In genomic region chr22:36325163-36326031, GRCh38 we compare ENCODE assay signal across 8 cellular contexts.
DNase-seq lines count a peak whose midpoint lies in the region; ATAC-seq and TF ChIP-seq lines count a peak whose summit lies in the region.

No MANE protein-coding gene starts in this region.

- POLR2A ChIA-PET in AG04450 (lab: Yijun Ruan, JAX): interaction anchor here (0.6 to 0.9 kb wide), 4 partner anchors 21 to 45 kb away, joined by 3 to 9 read pairs (median 5); no protein-coding TSS in a partner anchor

- CTCF ChIA-PET in AG04450 (lab: Charles Lee): interaction anchor here (1.3 to 4.7 kb wide), 3 partner anchors 24 to 161 kb away, joined by 3 to 25 read pairs (median 7); no protein-coding TSS in a partner anchor

- peaks cover 7 to 73% (median 30%) of the 10 kb centered on the region in 4 donors for H3K4me1 ChIP-seq in Peyer's patch
- peaks cover 28 to 32% of the 10 kb centered on the region in 2 experiments for H3K4me1 ChIP-seq in neutrophil (ENCODE audit: control insufficient read depth in 1 of 2, insufficient read depth in 1 of 2, low read depth in 1 of 2, low read length in 1 of 2)

- H3K9me3 ChIP-seq in AG04450 (ENCODE audit: control insufficient read depth, insufficient read depth, low read length): no peaks in the 10 kb centered on the region; the same call in 1 of the 2 replicates
- H3K9me3 ChIP-seq in Peyer's patch: no peaks in the 10 kb centered on the region
- peaks cover 4% of the 10 kb centered on the region for H3K9me3 ChIP-seq in neutrophil

- DNase-seq in AG04450 (ENCODE audit: low read depth, low spot score) (no peak), Peyer's patch (peak in 2 of 3 donors; percentile 73 to 76), epithelial cell of prostate (ENCODE audit: low read depth, low spot score) (peak; percentile 73), SW480 (ENCODE audit: low spot score) (no peak)

- H3K27me3 ChIP-seq in AG04450 (ENCODE audit: control insufficient read depth, insufficient read depth, low read length): no peaks in the 10 kb centered on the region
- no peaks in the 10 kb centered on the region for H3K27me3 ChIP-seq in Peyer's patch
- no peaks in the 10 kb centered on the region for H3K27me3 ChIP-seq in neutrophil

- no peak overlapping the region for H3K4me3 ChIP-seq in AG04450 (ENCODE audit: low read depth, low read length)
- no peak overlapping the region for H3K4me3 ChIP-seq in Peyer's patch
- H3K4me3 ChIP-seq in neutrophil (ENCODE audit: low read depth in 1 of 2, low read length in 1 of 2): no peak overlapping the region

- H3K36me3 ChIP-seq in Peyer's patch: peaks cover 0 to 80% (median 0%) of the 10 kb centered on the region in 3 donors
- H3K36me3 ChIP-seq in neutrophil: peaks cover 100% of the 10 kb centered on the region

- no peak for ATAC-seq in GM18907 (IDR thresholded peaks at IDR 0.05; ENCODE audit: unreplicated experiment)
- ATAC-seq in GM19467 (IDR thresholded peaks at IDR 0.05; ENCODE audit: unreplicated experiment): no peak
- ATAC-seq in HG03159 (IDR thresholded peaks at IDR 0.05; ENCODE audit: unreplicated experiment): no peak

- H3K27ac ChIP-seq in AG04450 (ENCODE audit: low read depth, low read length) (peak overlapping the region; percentile 100), Peyer's patch (peak overlapping the region; percentile 71 to 91 (median 86)), epithelial cell of prostate (peak overlapping the region; percentile 99), neutrophil (peak overlapping the region; percentile 95)

- TF ChIP-seq POLR2A in Peyer's patch (IDR thresholded peaks at IDR 0.05): no peak

- no peak for TF ChIP-seq CTCF in AG04450 (IDR thresholded peaks at IDR 0.05; ENCODE audit: low read depth, low read length)
- no peak for TF ChIP-seq CTCF in Peyer's patch (IDR thresholded peaks at IDR 0.05)
- no peak for TF ChIP-seq CTCF in neutrophil (IDR thresholded peaks at IDR 0.05)

Comparison
In these comparisons a context has a peak if more than half of its experiments do, and no peak if none do; other contexts are left out.
1. DNase-seq: peak in Peyer's patch (2 of 3) and epithelial cell of prostate (single experiment); none in AG04450 (single experiment) and SW480 (single experiment).
2. Peak in every context shown above with its lines, with median percentiles within 50 percentile points of each other: H3K27ac ChIP-seq.